ENCODE assay signal across 1 cellular context in the genomic region with DNA sequence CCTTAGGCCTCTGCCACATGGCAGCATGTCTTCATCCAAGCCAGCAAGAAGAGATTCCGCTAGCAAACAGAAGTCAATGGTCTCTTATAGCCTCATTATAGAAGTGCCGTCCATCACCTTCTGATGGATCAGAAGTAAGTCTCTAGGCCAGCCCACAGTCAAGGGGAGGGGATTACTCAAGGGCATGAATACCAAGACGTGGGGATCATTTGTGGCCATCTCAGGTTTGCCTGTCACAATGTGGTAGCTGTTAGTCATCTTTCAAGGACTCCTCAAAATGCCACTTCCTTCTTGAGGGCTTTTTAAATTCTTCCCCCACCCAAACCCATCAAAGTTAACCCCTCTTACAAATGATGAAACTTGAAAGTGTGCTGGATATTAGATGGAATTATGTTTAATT.
TF ChIP-seq lines count a peak whose summit lies in the region.

No MANE protein-coding gene starts in this region.

TF ChIP-seq in HepG2, 621 proteins besides CTCF, POLR2A, EP300 and RAD21:
- TF ChIP-seq ZNF569 (CRISPR knock-in tag; IDR thresholded peaks at IDR 0.05; ENCODE audit: borderline replicate concordance) = no peak
- TF ChIP-seq, protein P1, sequence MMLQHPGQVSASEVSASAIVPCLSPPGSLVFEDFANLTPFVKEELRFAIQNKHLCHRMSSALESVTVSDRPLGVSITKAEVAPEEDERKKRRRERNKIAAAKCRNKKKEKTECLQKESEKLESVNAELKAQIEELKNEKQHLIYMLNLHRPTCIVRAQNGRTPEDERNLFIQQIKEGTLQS (CRISPR knock-in tag; IDR thresholded peaks at IDR 0.05) = no peak
- TF ChIP-seq, protein P2, sequence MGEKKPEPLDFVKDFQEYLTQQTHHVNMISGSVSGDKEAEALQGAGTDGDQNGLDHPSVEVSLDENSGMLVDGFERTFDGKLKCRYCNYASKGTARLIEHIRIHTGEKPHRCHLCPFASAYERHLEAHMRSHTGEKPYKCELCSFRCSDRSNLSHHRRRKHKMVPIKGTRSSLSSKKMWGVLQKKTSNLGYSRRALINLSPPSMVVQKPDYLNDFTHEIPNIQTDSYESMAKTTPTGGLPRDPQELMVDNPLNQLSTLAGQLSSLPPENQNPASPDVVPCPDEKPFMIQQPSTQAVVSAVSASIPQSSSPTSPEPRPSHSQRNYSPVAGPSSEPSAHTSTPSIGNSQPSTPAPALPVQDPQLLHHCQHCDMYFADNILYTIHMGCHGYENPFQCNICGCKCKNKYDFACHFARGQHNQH (CRISPR knock-in tag; IDR thresholded peaks at IDR 0.05) = no peak
- TF ChIP-seq PLRG1 (conservative IDR thresholded peaks at IDR 0.05) = no peak
- TF ChIP-seq ZNF816 (CRISPR knock-in tag; IDR thresholded peaks at IDR 0.05; ENCODE audit: borderline replicate concordance) = no peak
- no peak for TF ChIP-seq GABPA (IDR thresholded peaks at IDR 0.05; ENCODE audit: low read depth, low read length)
- TF ChIP-seq GABPA (CRISPR knock-in tag; IDR thresholded peaks at IDR 0.05; ENCODE audit: low read depth) = no peak
- no peak for TF ChIP-seq ZSCAN9 (CRISPR knock-in tag; IDR thresholded peaks at IDR 0.05; ENCODE audit: borderline replicate concordance)
- TF ChIP-seq HDAC1 (CRISPR knock-in tag; IDR thresholded peaks at IDR 0.05) = no peak
